19 cellular contexts compared by ENCODE assay signal in the genomic region with DNA sequence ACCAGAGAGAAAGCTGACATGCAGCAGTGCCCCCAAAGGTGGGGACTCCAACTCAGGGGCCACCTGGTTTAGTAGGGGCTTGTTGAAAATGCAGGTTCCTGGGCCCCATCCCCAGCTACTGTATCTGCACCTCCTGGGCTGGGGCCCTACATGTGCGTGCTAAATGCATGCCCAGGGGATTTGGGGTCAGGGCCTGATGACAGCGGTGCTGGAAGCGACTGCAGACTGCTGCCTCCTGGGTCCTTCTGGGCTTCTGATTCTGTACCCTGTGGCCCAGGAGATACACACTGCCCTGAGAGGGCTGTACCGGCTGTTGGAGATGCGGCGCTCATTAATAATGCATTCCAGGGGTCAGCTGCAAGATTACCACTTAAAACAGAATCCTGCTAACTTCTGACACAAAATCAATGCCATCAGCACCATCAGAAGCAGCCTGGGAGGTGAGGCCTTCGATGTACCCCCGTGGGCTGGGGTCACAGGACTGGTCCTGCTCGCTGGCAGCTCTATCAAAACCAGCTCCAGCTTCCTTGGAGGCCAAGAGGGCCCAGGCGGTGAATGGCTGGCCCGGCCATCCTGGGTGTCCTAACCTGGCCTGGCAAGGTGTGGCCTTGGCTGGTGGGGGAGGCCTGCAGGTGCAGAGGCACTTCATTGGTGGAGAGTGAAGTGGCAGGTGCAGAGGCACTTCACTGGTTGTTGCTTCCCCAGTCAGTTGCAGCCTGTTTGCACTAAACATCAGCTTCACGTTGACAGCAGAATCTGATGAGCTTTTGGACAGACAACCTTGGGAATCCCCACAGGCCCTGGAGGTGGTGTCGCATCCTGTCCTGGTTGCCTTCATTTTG.
A peak's percentile ranks its signal among the peaks of the same experiment; 100 is the strongest.
DNase-seq lines count a peak whose midpoint lies in the region; ATAC-seq and TF ChIP-seq lines count a peak whose summit lies in the region.
"Had no signal": no experiment of that assay in that cellular context is flagged by ENCODE, and none has a peak within 500 bp of the region (broad histone marks: within the 10 kb centered on the region; RNA-seq: fewer than 3 reads in every experiment).

No MANE protein-coding gene starts in this region.

- H3K27ac ChIP-seq in IMR-90 (ENCODE audit: insufficient read depth, low read length), result no peak overlapping the region
- no peak overlapping the region for H3K27ac ChIP-seq in RWPE2 (ENCODE audit: poor library complexity, severe bottlenecking)
- H3K27ac ChIP-seq: A549, RWPE1 had no signal

- no peak overlapping the region for H2AK5ac ChIP-seq in IMR-90 (ENCODE audit: low read depth, low read length)

- H2BK15ac ChIP-seq in IMR-90 (ENCODE audit: low read depth, low read length), result no peak overlapping the region

- ATAC-seq in IMR-90 (ENCODE audit: low read depth) (no peak), RWPE2 (ENCODE audit: low read depth) (no peak), GM19397 (IDR thresholded peaks at IDR 0.05; ENCODE audit: unreplicated experiment) (no peak)
- ATAC-seq: A549 had no signal

- H3K27me3 ChIP-seq in IMR-90 (ENCODE audit: control insufficient read depth, insufficient read depth, low read length), result no peaks in the 10 kb centered on the region
- no peaks in the 10 kb centered on the region for H3K27me3 ChIP-seq in RWPE2 (ENCODE audit: insufficient read depth, poor library complexity, severe bottlenecking)

- no peak for TF ChIP-seq RAD21 in IMR-90 (IDR thresholded peaks at IDR 0.05; ENCODE audit: low read length)

- no peaks in the 10 kb centered on the region for H3K4me1 ChIP-seq in IMR-90 (ENCODE audit: control insufficient read depth, insufficient read depth, low read length)
- H3K4me1 ChIP-seq in RWPE2 (ENCODE audit: insufficient read depth, poor library complexity, severe bottlenecking), result no peaks in the 10 kb centered on the region
- H3K4me1 ChIP-seq: A549 had no signal

- no peak for TF ChIP-seq CTCF in IMR-90 (conservative IDR thresholded peaks at IDR 0.05; ENCODE audit: low read depth, low read length)
- TF ChIP-seq CTCF in RWPE2 (IDR thresholded peaks at IDR 0.05; ENCODE audit: poor library complexity, severe bottlenecking), result no peak

- H3K4me3 ChIP-seq in IMR-90 (ENCODE audit: insufficient read depth, low read depth, low read length) (no peak overlapping the region), RWPE2 (ENCODE audit: severe bottlenecking) (no peak overlapping the region)
- H3K4me3 ChIP-seq: A549 had no signal

- CTCF ChIA-PET in IMR-90 (lab: Yijun Ruan, JAX), result no interaction called here

- BruUV-seq in IMR-90 (replicated peaks; lab: Mats Ljungman, UMichigan), result no TSS peak

- in situ Hi-C loops in IMR-90 (cut with MboI; ENCODE audit: low sequenced_read_pairs), result no loop called here

- no peak overlapping the region for H2BK120ac ChIP-seq in IMR-90 (ENCODE audit: low read depth, low read length)

- H4K5ac ChIP-seq in IMR-90 (ENCODE audit: low read depth, low read length), result no peak overlapping the region

- no peak overlapping the region for H2BK20ac ChIP-seq in IMR-90 (ENCODE audit: low read depth, low read length)

- H3K9me1 ChIP-seq in IMR-90 (ENCODE audit: insufficient read depth, low read length), result no peaks in the 10 kb centered on the region

- peak overlapping the region; percentile 65 for H2AK9ac ChIP-seq in IMR-90 (replicated peaks; ENCODE audit: low read depth, low read length, poor library complexity)

- H3K14ac ChIP-seq in IMR-90 (replicated peaks; ENCODE audit: low read depth, low read length), result no peak overlapping the region

- H2BK5ac ChIP-seq in IMR-90 (ENCODE audit: low read depth, low read length, poor library complexity, severe bottlenecking), result no peak overlapping the region

- no peak overlapping the region for H4K91ac ChIP-seq in IMR-90 (ENCODE audit: insufficient read depth, low read depth, low read length)

- POLR2A ChIA-PET in IMR-90 (lab: Charles Lee; ENCODE audit: unreplicated experiment), result no interaction called here

- H3K4me2 ChIP-seq in IMR-90 (ENCODE audit: low read depth, low read length), result no peak overlapping the region
- H3K4me2 ChIP-seq: A549 had no signal

- H3K18ac ChIP-seq in IMR-90 (ENCODE audit: low read depth, low read length), result no peak overlapping the region

- H3K4ac ChIP-seq in IMR-90 (ENCODE audit: low read depth, low read length), result no peak overlapping the region

- H3K9me3 ChIP-seq in IMR-90 (ENCODE audit: control insufficient read depth, insufficient read depth, low read length) (peaks cover 12% of the 10 kb centered on the region; the same call in 1 of the 2 replicates), RWPE2 (ENCODE audit: severe bottlenecking) (no peaks in the 10 kb centered on the region)

- H3K56ac ChIP-seq in IMR-90 (ENCODE audit: extremely low read depth, insufficient read depth, low read length), result no peak overlapping the region

- DNase-seq in NCI-H1417 (lab: John Stamatoyannopoulos, UW), result peak in 2 of 3 experiments; percentile 18 to 67
- no peak for DNase-seq in NCI-H1417 treated with DMSO at 0.1 percent for 48 hours (lab: John Stamatoyannopoulos, UW)
- DNase-seq in IMR-90, result no peak
- peak; percentile 24 for DNase-seq in RWPE2 (ENCODE audit: low spot score)
- peak; percentile 73 for DNase-seq in retina
- DNase-seq in globus pallidus (ENCODE audit: low spot score), result no peak
- no peak for DNase-seq in GM03348 (ENCODE audit: low spot score)
- DNase-seq: DND-41; GDM1; HFFc6; KG1; NCI-H1048; NCI-H2107; NCI-H446 treated with DMSO at 0.1 percent for 48 hours; NK-92 treated with Interleukin-12 subunit alpha and Interleukin-12 subunit beta, amount 100 ng/mL, for 24 hours; OCI-M1 had no signal

- intact Hi-C loops in IMR-90 (cut with micrococcal nuclease), result no loop called here

- no peak overlapping the region for H3K9ac ChIP-seq in IMR-90 (ENCODE audit: low read depth, low read length)

- H3K36me3 ChIP-seq in IMR-90 (ENCODE audit: control insufficient read depth, insufficient read depth, low read length) (no peaks in the 10 kb centered on the region), RWPE2 (ENCODE audit: low read depth) (no peaks in the 10 kb centered on the region)

- no peaks in the 10 kb centered on the region for H3K79me1 ChIP-seq in IMR-90 (ENCODE audit: low read depth in 1 of 2, low read length in 2 of 2)

- H4K20me1 ChIP-seq in IMR-90 (ENCODE audit: insufficient read depth, low read length), result no peaks in the 10 kb centered on the region

- H4K8ac ChIP-seq in IMR-90 (ENCODE audit: low read depth in 2 of 2, low read length in 2 of 2), result no peak overlapping the region

- no peak overlapping the region for H3K23ac ChIP-seq in IMR-90 (ENCODE audit: low read depth, low read length)

- H2AFZ ChIP-seq in IMR-90 (replicated peaks; ENCODE audit: low read length, poor library complexity), result peak overlapping the region; percentile 21

- TF ChIP-seq POLR2A in IMR-90 (IDR thresholded peaks at IDR 0.05; ENCODE audit: low read depth, low read length), result no peak

- WGBS in IMR-90 (ENCODE audit: extremely low coverage in 2 of 2, insufficient read length in 1 of 2), 2 experiments, result 68% methylated on average over 4 of the region's 13 CpGs; no CpG with 5 or more reads in 1 of the 2 experiments

- dilution Hi-C loops in IMR-90 (cut with HindIII; ENCODE audit: low sequenced_read_pairs, unreplicated experiment), result no loop called here

TF ChIP-seq in IMR-90, 13 proteins besides CTCF, POLR2A, EP300 and RAD21:
- TF ChIP-seq MAZ (IDR thresholded peaks at IDR 0.05; ENCODE audit: borderline replicate concordance, low read depth, low read length) (no peak), RFX5 (IDR thresholded peaks at IDR 0.05; ENCODE audit: low read depth, low read length) (no peak), SMC3 (IDR thresholded peaks at IDR 0.05; ENCODE audit: low read depth, low read length) (no peak), CEBPB (IDR thresholded peaks at IDR 0.05; ENCODE audit: low read depth, low read length) (no peak)

Comparison
In these comparisons a context has a peak if more than half of its experiments do, and no peak if none do; other contexts are left out.
1. DNase-seq: peak in NCI-H1417 (2 of 3), RWPE2 (single experiment) and retina (single experiment); none in NCI-H1417 treated with DMSO at 0.1 percent for 48 hours (single experiment), IMR-90 (single experiment), globus pallidus (single experiment) and GM03348 (single experiment).